ENCODE assay signal across 25 cellular contexts in the genomic region with DNA sequence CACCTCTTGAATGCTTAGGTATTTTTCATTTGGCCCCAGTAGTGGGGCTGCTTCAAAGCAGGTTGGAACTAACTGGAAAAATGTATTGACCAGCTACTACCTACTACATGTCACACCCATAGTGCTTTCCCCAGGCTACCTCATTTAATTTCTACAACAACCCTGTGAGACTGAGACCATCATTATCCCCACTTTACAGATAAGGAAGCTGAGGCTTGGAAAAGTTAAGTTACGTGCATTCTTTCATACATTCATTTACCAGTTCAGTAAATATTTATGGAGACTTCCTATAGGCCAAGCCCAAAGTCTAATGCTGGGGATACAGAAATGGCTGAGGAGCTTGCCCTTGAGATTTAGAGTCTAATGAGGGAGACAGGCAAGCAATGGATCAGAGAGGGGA. TPM values are rescaled to one million over a fixed set of nuclear protein-coding genes. Genes with fewer than 3 reads are reported as not detected.
DNase-seq lines count a peak whose midpoint lies in the region; ATAC-seq and TF ChIP-seq lines count a peak whose summit lies in the region.
"Had no signal": no experiment of that assay in that cellular context is flagged by ENCODE, and none has a peak within 500 bp of the region (broad histone marks: within the 10 kb centered on the region; RNA-seq: fewer than 3 reads in every experiment).

No MANE protein-coding gene starts in this region.

- H3K4me3 ChIP-seq in PC-3 (ENCODE audit: low read length) (no peak overlapping the region), colonic mucosa (no peak overlapping the region)
- H3K4me3 ChIP-seq: dorsolateral prefrontal cortex, neural progenitor cell, tibial nerve had no signal

- no peaks in the 10 kb centered on the region for H4K20me1 ChIP-seq in PC-3 (ENCODE audit: low read length)

- no peak overlapping the region for H2AFZ ChIP-seq in PC-3 (ENCODE audit: low read length)
- H2AFZ ChIP-seq: neural progenitor cell had no signal

- no peaks in the 10 kb centered on the region for H3K79me2 ChIP-seq in PC-3 (ENCODE audit: low read length)

- H3K9me3 Mint-ChIP-seq in Calu3 (ENCODE audit: low read depth, unreplicated experiment): no peaks in the 10 kb centered on the region
- H3K9me3 Mint-ChIP-seq in neural crest cell: no peaks in the 10 kb centered on the region
- H3K9me3 Mint-ChIP-seq: activated CD8-positive, alpha-beta T cell treated with anti-CD3 and anti-CD28 coated beads for 36 hours; activated T-helper 1 cell treated with anti-CD3 and anti-CD28 coated beads, Interleukin-12 subunit alpha, Interleukin-12 subunit beta, Interleukin-2, Interleukin-4 antibody, amounts not matched to agents 30 ng/mL and 10 ng/mL and 1 ng/mL, durations not matched to agents 14 hours and 24 hours and 36 hours; neural progenitor cell had no signal

- H3K36me3 Mint-ChIP-seq in Calu3 (ENCODE audit: insufficient read depth, unreplicated experiment) (peaks cover 31% of the 10 kb centered on the region), neural crest cell (ENCODE audit: low read depth) (no peaks in the 10 kb centered on the region)
- H3K36me3 Mint-ChIP-seq: neural progenitor cell had no signal

- H3K9me3 ChIP-seq in PC-3 (ENCODE audit: low read length) (no peaks in the 10 kb centered on the region), colonic mucosa (no peaks in the 10 kb centered on the region)
- H3K9me3 ChIP-seq: tibial nerve had no signal

- intact Hi-C loops in Calu3 (cut with micrococcal nuclease; ENCODE audit: unreplicated experiment) (loop anchor here (10.0 kb wide), 2 partner anchors 100 to 170 kb away; no protein-coding TSS in a partner anchor), PC-3 (cut with micrococcal nuclease) (no loop called here), colonic mucosa (cut with DNase I) (no loop called here), Right ventricle myocardium inferior (cut with DNase I) (no loop called here)

- peak overlapping the region; percentile 56 for H3K4me2 ChIP-seq in PC-3 (ENCODE audit: low read length)
- H3K4me2 ChIP-seq: neural progenitor cell had no signal

- H3K36me3 ChIP-seq in PC-3 (ENCODE audit: low read depth, low read length) (no peaks in the 10 kb centered on the region), colonic mucosa (no peaks in the 10 kb centered on the region)
- H3K36me3 ChIP-seq: neural progenitor cell, tibial nerve had no signal

- peaks cover 5% of the 10 kb centered on the region for H3F3A ChIP-seq in PC-3 (ENCODE audit: low read length, unreplicated experiment)

- BruUV-seq in Calu3 (replicated peaks; lab: Mats Ljungman, UMichigan) (no TSS peak), PC-3 (replicated peaks; lab: Mats Ljungman, UMichigan) (no TSS peak)

- no peaks in the 10 kb centered on the region for H3K9me2 ChIP-seq in PC-3 (replicated peaks; ENCODE audit: low read length)

- no peaks in the 10 kb centered on the region for H3K27me3 ChIP-seq in PC-3 (ENCODE audit: low read length)
- no peaks in the 10 kb centered on the region for H3K27me3 ChIP-seq in colonic mucosa
- H3K27me3 ChIP-seq: neural progenitor cell, tibial nerve had no signal

- no peak for DNase-seq in Calu3
- DNase-seq in PC-3: no peak
- no peak for DNase-seq in colonic mucosa
- no peak for DNase-seq in neural crest cell (ENCODE audit: low read depth, low spot score)
- no peak for DNase-seq in Right ventricle myocardium inferior (ENCODE audit: missing footprints)
- DNase-seq in glomerular visceral epithelial cell (ENCODE audit: extremely low spot score): no peak
- no peak for DNase-seq in Kasumi-1 (lab: John Stamatoyannopoulos, UW)
- DNase-seq: activated CD8-positive, alpha-beta memory T cell treated with anti-CD3 and anti-CD28 coated beads, Interleukin-2, amount 50 U/mL, for 48 hours; activated CD8-positive, alpha-beta T cell treated with anti-CD3 and anti-CD28 coated beads for 36 hours; activated naive CD4-positive, alpha-beta T cell treated with Interleukin-2 at 50 U/mL for 16 hours; central memory CD4-positive, alpha-beta T cell; NCI-H1417 treated with DMSO at 0.1 percent for 48 hours; NCI-H526; OCI-M1; SHP77; stimulated activated CD4-positive, alpha-beta T cell treated with anti-CD3 and anti-CD28 coated beads, Interleukin-12 subunit alpha, Interleukin-12 subunit beta, amount 100 ng/mL, for 4 hours; stimulated activated CD4-positive, alpha-beta T cell treated with anti-CD3 and anti-CD28 coated beads, Interleukin-4, amount 100 ng/mL, for 1 hour; T-helper 9 cell had no signal

- H3K4me3 Mint-ChIP-seq in Calu3 (ENCODE audit: low read depth, unreplicated experiment) (no peak overlapping the region), neural crest cell (no peak overlapping the region)
- H3K4me3 Mint-ChIP-seq: activated CD8-positive, alpha-beta T cell treated with anti-CD3 and anti-CD28 coated beads for 36 hours; activated T-helper 1 cell treated with anti-CD3 and anti-CD28 coated beads, Interleukin-12 subunit alpha, Interleukin-12 subunit beta, Interleukin-2, Interleukin-4 antibody, amounts not matched to agents 30 ng/mL and 10 ng/mL and 1 ng/mL, durations not matched to agents 14 hours and 24 hours and 36 hours; neural progenitor cell had no signal

- CTCF ChIA-PET in Calu3 (lab: Charles Lee): interaction anchor here (0.6 to 1.9 kb wide), 4 partner anchors 66 to 106 kb away, joined by 3 to 5 read pairs (median 4); no protein-coding TSS in a partner anchor
- CTCF ChIA-PET in PC-3 (lab: Charles Lee): no interaction called here

- H3K27ac ChIP-seq in PC-3 (ENCODE audit: low read length) (peak overlapping the region; percentile 99), colonic mucosa (peak overlapping the region; percentile 79)
- H3K27ac ChIP-seq: neural progenitor cell had no signal

- H3K27ac Mint-ChIP-seq in Calu3 (ENCODE audit: unreplicated experiment) (peak overlapping the region; percentile 23), neural crest cell (ENCODE audit: unreplicated experiment) (peak overlapping the region; percentile 19)
- H3K27ac Mint-ChIP-seq: activated CD8-positive, alpha-beta T cell treated with anti-CD3 and anti-CD28 coated beads for 36 hours; activated T-helper 1 cell treated with anti-CD3 and anti-CD28 coated beads, Interleukin-12 subunit alpha, Interleukin-12 subunit beta, Interleukin-2, Interleukin-4 antibody, amounts not matched to agents 30 ng/mL and 10 ng/mL and 1 ng/mL, durations not matched to agents 14 hours and 24 hours and 36 hours; neural progenitor cell had no signal

- POLR2A ChIA-PET in PC-3 (lab: Charles Lee; ENCODE audit: unreplicated experiment): interaction anchor here (1.1 kb wide), 1 partner anchor 42 kb away, joined by 3 read pairs; no protein-coding TSS in a partner anchor

- H3K9ac ChIP-seq in PC-3 (ENCODE audit: low read length) (peak overlapping the region; percentile 91), colonic mucosa (ENCODE audit: low read depth in 2 of 2, low read length in 2 of 2) (peak overlapping the region in 1 of 2 donors; percentile 53)
- H3K9ac ChIP-seq: neural progenitor cell had no signal

- peaks cover 49% of the 10 kb centered on the region for H3K4me1 ChIP-seq in PC-3 (ENCODE audit: insufficient read depth, low read length)
- peaks cover 16% of the 10 kb centered on the region for H3K4me1 ChIP-seq in colonic mucosa
- H3K4me1 ChIP-seq: neural progenitor cell had no signal

- H3K27me3 Mint-ChIP-seq in Calu3 (ENCODE audit: unreplicated experiment) (no peaks in the 10 kb centered on the region), neural crest cell (ENCODE audit: low read depth) (peaks cover 3% of the 10 kb centered on the region)
- H3K27me3 Mint-ChIP-seq: activated CD8-positive, alpha-beta T cell treated with anti-CD3 and anti-CD28 coated beads for 36 hours had no signal

- TF ChIP-seq CTCF in Calu3 (IDR thresholded peaks at IDR 0.05; ENCODE audit: unreplicated experiment): no peak
- TF ChIP-seq CTCF in PC-3 (conservative IDR thresholded peaks at IDR 0.05; ENCODE audit: low read depth, low read length): no peak
- no peak for TF ChIP-seq CTCF in colonic mucosa (IDR thresholded peaks at IDR 0.05)
- no peak for TF ChIP-seq CTCF in neural crest cell (conservative IDR thresholded peaks at IDR 0.05)

- H3K4me1 Mint-ChIP-seq in Calu3 (ENCODE audit: low read depth, unreplicated experiment) (peaks cover 67% of the 10 kb centered on the region), neural crest cell (peaks cover under 1% of the 10 kb centered on the region)

- ATAC-seq in PC-3 (no peak), Right ventricle myocardium inferior (no peak), GM19351 (IDR thresholded peaks at IDR 0.05; ENCODE audit: unreplicated experiment) (no peak)

RNA-seq across cellular contexts. Expression of gene PADI3, which starts 14.5 kb away (rescaled TPM):
- total RNA-seq in Calu3 (2022): 0.21 and 0.22 TPM in 2 replicates
- 0.26 TPM in 1 of 2 replicates, not detected in the other for total RNA-seq in PC-3 (2014; rRNA removed)
- total RNA-seq in colonic mucosa: under 1 TPM in 1 of 2 donors, not detected in 1; 0.13 TPM
- not detected in 2 replicates for total RNA-seq in neural crest cell
- not detected for total RNA-seq in Right ventricle myocardium inferior
- total RNA-seq: activated CD8-positive, alpha-beta T cell treated with anti-CD3 and anti-CD28 coated beads for 36 hours; activated T-helper 1 cell treated with anti-CD3 and anti-CD28 coated beads, Interleukin-12 subunit alpha, Interleukin-12 subunit beta, Interleukin-2, Interleukin-4 antibody, amounts not matched to agents 30 ng/mL and 10 ng/mL and 1 ng/mL, durations not matched to agents 14 hours and 24 hours and 36 hours; dorsolateral prefrontal cortex; fibroblast of lung; right cardiac atrium; tibial nerve had no signal

RNA-seq across cellular contexts. Expression of gene PADI1, which starts 29.5 kb away (rescaled TPM):
- 2.3 and 4.5 TPM in 2 replicates for total RNA-seq in Calu3 (2022)
- total RNA-seq in PC-3 (2014; rRNA removed): 0.35 and 0.73 TPM in 2 replicates
- total RNA-seq in colonic mucosa: under 1 TPM; 0.47 to 0.50 TPM
- total RNA-seq in neural crest cell: not detected in 2 replicates
- total RNA-seq in Right ventricle myocardium inferior: not detected
- total RNA-seq: activated CD8-positive, alpha-beta T cell treated with anti-CD3 and anti-CD28 coated beads for 36 hours; activated T-helper 1 cell treated with anti-CD3 and anti-CD28 coated beads, Interleukin-12 subunit alpha, Interleukin-12 subunit beta, Interleukin-2, Interleukin-4 antibody, amounts not matched to agents 30 ng/mL and 10 ng/mL and 1 ng/mL, durations not matched to agents 14 hours and 24 hours and 36 hours; fibroblast of lung; right cardiac atrium; tibial nerve had no signal
